13 cellular contexts compared by ENCODE assay signal in the genomic region with DNA sequence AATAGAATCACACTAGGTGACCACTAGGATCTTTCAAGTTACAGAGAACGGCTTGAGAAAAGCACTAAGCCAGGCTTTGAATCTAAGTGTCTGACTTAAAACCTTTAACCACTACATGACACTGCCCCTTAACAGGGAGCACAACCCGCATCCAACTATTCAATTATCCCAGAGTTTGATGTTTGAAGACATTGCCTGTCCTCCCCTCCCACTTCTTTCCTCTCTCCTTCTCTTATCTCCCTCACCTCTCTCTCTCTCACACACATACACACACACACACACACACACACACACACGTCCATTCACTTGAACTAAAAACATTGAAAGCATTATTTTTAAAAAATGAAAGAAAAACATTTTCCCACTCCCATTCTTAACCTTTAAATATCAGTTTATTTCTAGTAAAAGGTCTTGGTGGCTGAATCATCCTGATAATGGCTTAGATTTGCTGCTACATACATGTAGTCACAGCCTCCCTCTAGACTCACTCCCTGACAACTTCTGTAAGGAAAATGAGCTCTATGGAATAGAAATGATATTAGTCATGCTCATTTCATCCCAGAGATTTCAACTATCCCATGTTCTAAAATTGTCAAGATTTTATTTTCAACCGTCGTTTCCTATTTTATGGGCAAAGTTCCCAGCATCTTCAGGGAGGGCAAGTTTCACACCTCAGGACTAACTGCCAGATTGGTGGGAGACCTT. TPM values are rescaled to one million over a fixed set of nuclear protein-coding genes. Genes with fewer than 3 reads are reported as not detected.
DNase-seq lines count a peak whose midpoint lies in the region; ATAC-seq, FAIRE-seq and TF ChIP-seq lines count a peak whose summit lies in the region.
"Had no signal": no experiment of that assay in that cellular context is flagged by ENCODE, and none has a peak within 500 bp of the region (broad histone marks: within the 10 kb centered on the region; RNA-seq: fewer than 3 reads in every experiment).

No MANE protein-coding gene starts in this region.

- DNase-seq in AG04449 (ENCODE audit: low read depth, low spot score) (peak; percentile 88), HS-27A (ENCODE audit: low read depth) (peak; percentile 87), astrocyte (ENCODE audit: low read depth) (peak; percentile 93), hepatic stellate cell (ENCODE audit: low spot score) (peak; percentile 78), middle frontal gyrus (ENCODE audit: extremely low spot score, low spot score) (no peak), iPS-NIHi11 (ENCODE audit: low spot score) (no peak)
- DNase-seq: activated CD4-positive, alpha-beta T cell treated with anti-CD3 and anti-CD28 coated beads, Interleukin-2, amount 50 U/mL, for 1 hour; activated gamma-delta T cell treated with Interleukin-2 at 50 U/mL for 16 hours; CD4-positive, CD25-positive, alpha-beta regulatory T cell; NCI-H524 treated with DMSO at 0.1 percent for 48 hours; thyroid gland had no signal

- no peaks in the 10 kb centered on the region for H3K9me3 Mint-ChIP-seq in astrocyte (ENCODE audit: unreplicated experiment)

- H3K36me3 Mint-ChIP-seq in astrocyte (ENCODE audit: low read depth, unreplicated experiment) = no peaks in the 10 kb centered on the region
- H3K36me3 Mint-ChIP-seq: CD4-positive, CD25-positive, alpha-beta regulatory T cell had no signal

- H4K20me1 ChIP-seq in astrocyte (ENCODE audit: insufficient read depth, low read length) = no peaks in the 10 kb centered on the region

- H3K9ac ChIP-seq in astrocyte (ENCODE audit: low read length) = peak overlapping the region; percentile 73

- CTCF ChIA-PET in AG04449 (lab: Yijun Ruan, JAX) = interaction anchor here (1.4 kb wide), 1 partner anchor 12 kb away, joined by 3 read pairs; no protein-coding TSS in a partner anchor

- no peaks in the 10 kb centered on the region for H3K9me3 ChIP-seq in astrocyte (ENCODE audit: insufficient read depth, low read depth, low read length)
- H3K9me3 ChIP-seq: thyroid gland had no signal

- ATAC-seq in HG03280 (IDR thresholded peaks at IDR 0.05; ENCODE audit: unreplicated experiment) (no peak), HG02973 (IDR thresholded peaks at IDR 0.05; ENCODE audit: unreplicated experiment) (no peak)

- no peaks in the 10 kb centered on the region for H3K36me3 ChIP-seq in astrocyte (ENCODE audit: insufficient read depth, low read length)
- H3K36me3 ChIP-seq: thyroid gland had no signal

- peak overlapping the region; percentile 93 for H3K27ac Mint-ChIP-seq in astrocyte (ENCODE audit: unreplicated experiment)
- H3K27ac Mint-ChIP-seq: CD4-positive, CD25-positive, alpha-beta regulatory T cell had no signal

- peaks cover 29% of the 10 kb centered on the region for H3K4me1 ChIP-seq in astrocyte (ENCODE audit: insufficient read depth, low read length)
- H3K4me1 ChIP-seq: thyroid gland had no signal

- H3K27me3 Mint-ChIP-seq in astrocyte (ENCODE audit: low read depth, unreplicated experiment) = peaks cover 2% of the 10 kb centered on the region

- H2AFZ ChIP-seq in astrocyte (ENCODE audit: low read depth, low read length) = peak overlapping the region; percentile 4

- peak overlapping the region; percentile 82 for H3K27ac ChIP-seq in astrocyte (ENCODE audit: low read depth, low read length)
- H3K27ac ChIP-seq: thyroid gland had no signal

- H3K4me2 ChIP-seq in astrocyte (ENCODE audit: low read length) = peak overlapping the region; percentile 80

- no peaks in the 10 kb centered on the region for H3K79me2 ChIP-seq in astrocyte (ENCODE audit: insufficient read depth, low read length)

- TF ChIP-seq CTCF in AG04449 (IDR thresholded peaks at IDR 0.05; ENCODE audit: insufficient read depth, low read length, missing control alignments) (no peak), astrocyte (IDR thresholded peaks at IDR 0.05; ENCODE audit: insufficient read depth, low read depth, low read length) (no peak)

- POLR2A ChIA-PET in AG04449 (lab: Yijun Ruan, JAX) = interaction anchor here (0.7 kb wide), 2 partner anchors 22 to 121 kb away, joined by 3 to 4 read pairs; no protein-coding TSS in a partner anchor

- H3K4me1 Mint-ChIP-seq in astrocyte (ENCODE audit: low read depth, unreplicated experiment) = peaks cover 20% of the 10 kb centered on the region

- H3K4me3 ChIP-seq in AG04449 (ENCODE audit: low read depth, low read length) = no peak overlapping the region
- H3K4me3 ChIP-seq in astrocyte (ENCODE audit: insufficient read depth, low read depth, low read length) = no peak overlapping the region
- H3K4me3 ChIP-seq: thyroid gland had no signal

- H3K27me3 ChIP-seq in astrocyte (ENCODE audit: insufficient read depth, low read length) = no peaks in the 10 kb centered on the region
- H3K27me3 ChIP-seq: thyroid gland had no signal

- FAIRE-seq in astrocyte (lab: Jason Lieb, UNC) = peak; percentile 88

- H3K4me3 Mint-ChIP-seq in astrocyte (ENCODE audit: unreplicated experiment) = no peak overlapping the region
- H3K4me3 Mint-ChIP-seq: CD4-positive, CD25-positive, alpha-beta regulatory T cell had no signal

RNA-seq across cellular contexts. Expression of gene RAP1B, which starts 53.5 kb away (rescaled TPM):
- total RNA-seq in astrocyte = 209 and 216 TPM in 2 replicates

Comparison
In these comparisons a context has a peak if more than half of its experiments do, and no peak if none do; other contexts are left out.
1. DNase-seq: peak in AG04449 (single experiment), HS-27A (single experiment), astrocyte (single experiment) and hepatic stellate cell (single experiment); none in middle frontal gyrus (single experiment) and iPS-NIHi11 (single experiment).